In the genomic region with DNA sequence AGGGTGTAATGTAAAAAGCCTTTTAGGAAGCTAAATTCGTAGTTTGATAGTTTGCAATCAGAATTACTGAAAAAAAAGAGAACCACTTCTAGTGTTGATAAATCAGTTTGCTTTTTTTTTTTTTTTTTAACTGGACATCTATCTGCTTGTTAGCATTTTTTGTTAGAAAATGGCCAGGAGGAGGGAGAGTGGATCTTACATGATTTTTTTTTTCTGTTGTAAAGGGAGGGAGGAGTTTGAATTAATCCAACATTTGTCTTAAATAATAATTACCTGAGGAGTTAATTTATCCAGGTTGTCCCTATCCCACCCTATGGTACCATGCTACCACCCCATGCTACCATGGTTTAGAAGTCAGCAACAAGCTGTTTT, we compare ENCODE assay signal across 8 cellular contexts. TPM values are rescaled to one million over a fixed set of nuclear protein-coding genes. Genes with fewer than 3 reads are reported as not detected.
DNase-seq lines count a peak whose midpoint lies in the region; ATAC-seq, FAIRE-seq and TF ChIP-seq lines count a peak whose summit lies in the region.

No MANE protein-coding gene starts in this region.

- H3K27me3 Mint-ChIP-seq in T-helper 17 cell, result no peaks in the 10 kb centered on the region

- no peaks in the 10 kb centered on the region for H3K36me3 ChIP-seq in sigmoid colon

- peaks cover 0 to 52% (median 38%) of the 10 kb centered on the region in 4 donors for H3K4me1 ChIP-seq in sigmoid colon

- H3K27ac ChIP-seq in sigmoid colon, result peak overlapping the region; percentile 88 to 91 (median 90)

- peaks cover 36% of the 10 kb centered on the region for H3K4me1 Mint-ChIP-seq in T-helper 17 cell

- no peaks in the 10 kb centered on the region for H3K36me3 Mint-ChIP-seq in T-helper 17 cell (ENCODE audit: low read depth)

- H3K4me3 ChIP-seq in GM12875 (ENCODE audit: low read depth, low read length) (peak overlapping the region; percentile 100), fibroblast of the aortic adventitia (ENCODE audit: low read depth, low read length) (peak overlapping the region; percentile 96), sigmoid colon (peak overlapping the region; percentile 94 to 98 (median 98))

- no peak for TF ChIP-seq EP300 in sigmoid colon (IDR thresholded peaks at IDR 0.05)

- H3K9me3 ChIP-seq in T-helper 17 cell (ENCODE audit: control insufficient read depth, low read length, poor library complexity, severe bottlenecking) (no peaks in the 10 kb centered on the region), sigmoid colon (no peaks in the 10 kb centered on the region)

- peak overlapping the region; percentile 91 for H3K4me3 Mint-ChIP-seq in T-helper 17 cell

- WGBS in sigmoid colon, 2 donors, result 1 to 11% methylated on average over 1 of the region's 1 CpG

- TF ChIP-seq POLR2A in sigmoid colon (IDR thresholded peaks at IDR 0.05), result no peak

- TF ChIP-seq CTCF in GM12875 (IDR thresholded peaks at IDR 0.05; ENCODE audit: borderline replicate concordance, insufficient read depth, low read depth, low read length) (no peak), fibroblast of the aortic adventitia (IDR thresholded peaks at IDR 0.05; ENCODE audit: insufficient read depth, low read length) (no peak), sigmoid colon (IDR thresholded peaks at IDR 0.05) (no peak)

- H3K27ac Mint-ChIP-seq in T-helper 17 cell, result peak overlapping the region; percentile 92

- ATAC-seq in T-helper 17 cell (no peak), GM19455 (IDR thresholded peaks at IDR 0.05; ENCODE audit: unreplicated experiment) (no peak), GM21447 (IDR thresholded peaks at IDR 0.05; ENCODE audit: unreplicated experiment) (no peak)

- intact Hi-C loops in sigmoid colon (cut with DNase I), result loop anchor here (5.0 to 10.0 kb wide), 3 partner anchors 140 to 312 kb away; a partner anchor contains a TSS

- DNase-seq in T-helper 17 cell (no peak), fibroblast of the aortic adventitia (ENCODE audit: low read depth) (no peak), sigmoid colon (no peak), NCI-H1694 treated with DMSO at 0.1 percent for 48 hours (lab: John Stamatoyannopoulos, UW) (no peak), GM19239 (ENCODE audit: insufficient read length, low spot score) (no peak)

- H3K27me3 ChIP-seq in sigmoid colon, result no peaks in the 10 kb centered on the region

- FAIRE-seq in GM19239 (lab: Jason Lieb, UNC), result no peak

RNA-seq across cellular contexts. Expression of a gene that starts 1.2 kb away (rescaled TPM):
- total RNA-seq in T-helper 17 cell, result 10 to 100 TPM; 20.5 to 27.8 TPM
- 19.7 and 26.5 TPM in 2 replicates for total RNA-seq in fibroblast of the aortic adventitia (ENCODE audit: low replicate concordance)
- total RNA-seq in sigmoid colon, result 10 to 100 TPM; 15.3 to 18.6 (median 17.5) TPM
- polyA plus RNA-seq in sigmoid colon, result 10 to 100 TPM; 21.9 to 36.0 (median 35.1) TPM
